Comparison of ENCODE assay signal across 8 cellular contexts in the genomic region with DNA sequence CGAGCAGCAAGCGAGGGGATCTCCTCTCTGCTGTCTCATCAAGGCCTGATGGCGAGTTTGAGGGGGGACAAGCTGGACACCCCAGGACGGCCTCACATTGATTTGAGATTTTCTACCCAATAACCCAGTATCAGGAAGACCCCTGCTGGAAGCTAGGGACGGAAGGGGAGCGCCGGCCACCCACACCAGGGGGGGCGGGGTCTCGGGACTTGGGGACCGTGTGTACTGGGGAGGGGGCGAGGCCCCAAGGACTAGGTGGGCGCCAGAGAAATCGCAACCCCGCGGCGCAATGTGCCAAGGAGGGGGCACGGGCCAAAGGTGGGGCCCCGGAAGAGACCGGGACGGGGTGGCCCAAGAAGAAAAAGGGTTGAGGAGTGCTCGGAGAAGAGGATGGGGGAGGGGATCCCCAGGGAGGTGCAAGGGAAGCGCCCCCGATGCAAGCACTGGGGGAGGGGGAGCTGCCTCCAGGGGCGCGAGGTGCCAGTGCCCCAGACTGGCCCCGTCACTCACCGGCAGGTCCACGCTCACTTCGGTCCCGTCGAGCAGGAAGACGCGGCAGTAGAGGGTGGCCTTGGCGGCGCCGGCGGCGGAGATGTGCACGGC. TPM values are rescaled to one million over a fixed set of nuclear protein-coding genes. Genes with fewer than 3 reads are reported as not detected.
DNase-seq lines count a peak whose midpoint lies in the region; ATAC-seq, FAIRE-seq and TF ChIP-seq lines count a peak whose summit lies in the region.

No MANE protein-coding gene starts in this region.

- peaks cover 5 to 6% of the 10 kb centered on the region in 2 experiments for H3K27me3 ChIP-seq in GM12878 (replicated peaks in 1 of 2; ENCODE audit: control insufficient read depth in 2 of 2, insufficient read depth in 2 of 2, low read length in 1 of 2)
- H3K27me3 ChIP-seq in lower lobe of right lung (ENCODE audit: low read depth), result peaks cover 32% of the 10 kb centered on the region
- no peaks in the 10 kb centered on the region for H3K27me3 ChIP-seq in vagina

- H3K4me3 ChIP-seq in GM12878, result no peak overlapping the region
- peak overlapping the region; percentile 54 for H3K4me3 ChIP-seq in lower lobe of right lung
- H3K4me3 ChIP-seq in vagina, result peak overlapping the region; percentile 30 to 42

- TF ChIP-seq CTCF in GM12878 (IDR thresholded peaks at IDR 0.05 in 2 of 3, conservative IDR thresholded peaks at IDR 0.05 in 1 of 3; ENCODE audit: control insufficient read depth in 2 of 3, extremely low read depth in 1 of 3, insufficient read depth in 1 of 3, low read depth in 3 of 3, low read length in 3 of 3) (no peak), lower lobe of right lung (IDR thresholded peaks at IDR 0.05) (no peak), vagina (IDR thresholded peaks at IDR 0.05) (no peak)

- H3K9me3 ChIP-seq in GM12878 (replicated peaks; ENCODE audit: control insufficient read depth, insufficient read depth, low read length) (no peaks in the 10 kb centered on the region), lower lobe of right lung (no peaks in the 10 kb centered on the region), vagina (no peaks in the 10 kb centered on the region)

- H3K27ac ChIP-seq in GM12878 (ENCODE audit: control insufficient read depth, insufficient read depth) (no peak overlapping the region), lower lobe of right lung (peak overlapping the region; percentile 46), vagina (no peak overlapping the region)

- H2AFZ ChIP-seq in GM12878 (ENCODE audit: control insufficient read depth, low read depth, low read length), result no peak overlapping the region

- ATAC-seq in HG03565 (IDR thresholded peaks at IDR 0.05; ENCODE audit: unreplicated experiment) (peak; percentile 12), GM12878 (no peak), lower lobe of right lung (peak in 1 of 2 donors; percentile 2), HG03196 (IDR thresholded peaks at IDR 0.05; ENCODE audit: unreplicated experiment) (no peak)

- no peak for FAIRE-seq in GM12878 (lab: Jason Lieb, UNC)

- no peaks in the 10 kb centered on the region for H4K20me1 ChIP-seq in GM12878 (ENCODE audit: control insufficient read depth, insufficient read depth)

- CTCF ChIA-PET in GM12878 (lab: Yijun Ruan, JAX), result no interaction called here

- WGBS in GM12878 (ENCODE audit: insufficient coverage, insufficient replicate concordance, low lambda C conversion rate, missing lambda C conversion rate), result 12% methylated on average over 27 of the region's 39 CpGs

- SMC1A ChIA-PET in GM12878 (lab: Charles Lee; ENCODE audit: uncharacterized antibody, unreplicated experiment), result no interaction called here

- no peak overlapping the region for H3K9ac ChIP-seq in GM12878 (ENCODE audit: control insufficient read depth, insufficient read depth, low read length)

- in situ Hi-C loops in GM12878 (cut with MboI), result no loop called here

- H3K79me2 ChIP-seq in GM12878 (ENCODE audit: control insufficient read depth, insufficient read depth, low read length), result no peaks in the 10 kb centered on the region

- no peak for TF ChIP-seq EP300 in GM12878 (IDR thresholded peaks at IDR 0.05; ENCODE audit: borderline replicate concordance in 1 of 2, control insufficient read depth in 1 of 2, low read depth in 2 of 2, low read length in 2 of 2)

- peak; percentile 28 for DNase-seq in activated CD4-positive, alpha-beta T cell treated with anti-CD3 and anti-CD28 coated beads for 48 hours
- no peak for DNase-seq in activated CD4-positive, alpha-beta T cell treated with anti-CD3 and anti-CD28 coated beads for 1 hour
- DNase-seq in GM12878 (ENCODE audit: low read depth, low spot score) (no peak), lower lobe of right lung (peak; percentile 53), vagina (ENCODE audit: extremely low spot score in 2 of 2) (no peak), NK-92 (lab: John Stamatoyannopoulos, UW; ENCODE audit: unreplicated experiment) (no peak)

- RAD21 ChIA-PET in GM12878 (lab: Charles Lee; ENCODE audit: unreplicated experiment), result no interaction called here

- no TSS peak for BruUV-seq in GM12878 (replicated peaks; lab: Mats Ljungman, UMichigan)

- POLR2A ChIA-PET in GM12878 (lab: Charles Lee), result no interaction called here

- no peaks in the 10 kb centered on the region for H3K36me3 ChIP-seq in GM12878 (ENCODE audit: control insufficient read depth in 2 of 2, insufficient read depth in 2 of 2, low read length in 1 of 2)
- no peaks in the 10 kb centered on the region for H3K36me3 ChIP-seq in lower lobe of right lung
- no peaks in the 10 kb centered on the region for H3K36me3 ChIP-seq in vagina

- TF ChIP-seq RAD21 in GM12878 (IDR thresholded peaks at IDR 0.05; ENCODE audit: insufficient read depth, low read depth, low read length), result no peak

- H3K4me2 ChIP-seq in GM12878 (ENCODE audit: control insufficient read depth, insufficient read depth), result no peak overlapping the region

- no peak for TF ChIP-seq POLR2A in GM12878 (IDR thresholded peaks at IDR 0.05; ENCODE audit: low read depth, low read length)
- no peak for TF ChIP-seq POLR2A in vagina (IDR thresholded peaks at IDR 0.05)

- intact Hi-C loops in GM12878 (cut with micrococcal nuclease; ENCODE audit: unreplicated experiment) (loop anchor here (2.0 to 5.0 kb wide), 4 partner anchors 75 to 149 kb away; no protein-coding TSS in a partner anchor), lower lobe of right lung (cut with DNase I) (no loop called here), vagina (cut with DNase I) (no loop called here)

- H3K4me1 ChIP-seq in GM12878 (ENCODE audit: control insufficient read depth, insufficient read depth, low read length), result no peaks in the 10 kb centered on the region
- H3K4me1 ChIP-seq in lower lobe of right lung, result peaks cover 22% of the 10 kb centered on the region
- H3K4me1 ChIP-seq in vagina, result peaks cover 29% of the 10 kb centered on the region

TF ChIP-seq in GM12878, 131 proteins besides CTCF, POLR2A, EP300 and RAD21:
- TF ChIP-seq, protein P1, sequence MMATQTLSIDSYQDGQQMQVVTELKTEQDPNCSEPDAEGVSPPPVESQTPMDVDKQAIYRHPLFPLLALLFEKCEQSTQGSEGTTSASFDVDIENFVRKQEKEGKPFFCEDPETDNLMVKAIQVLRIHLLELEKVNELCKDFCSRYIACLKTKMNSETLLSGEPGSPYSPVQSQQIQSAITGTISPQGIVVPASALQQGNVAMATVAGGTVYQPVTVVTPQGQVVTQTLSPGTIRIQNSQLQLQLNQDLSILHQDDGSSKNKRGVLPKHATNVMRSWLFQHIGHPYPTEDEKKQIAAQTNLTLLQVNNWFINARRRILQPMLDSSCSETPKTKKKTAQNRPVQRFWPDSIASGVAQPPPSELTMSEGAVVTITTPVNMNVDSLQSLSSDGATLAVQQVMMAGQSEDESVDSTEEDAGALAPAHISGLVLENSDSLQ (IDR thresholded peaks at IDR 0.05), result peak; percentile 15; the same call in 1 of the 2 replicates
- TF ChIP-seq, protein P2, sequence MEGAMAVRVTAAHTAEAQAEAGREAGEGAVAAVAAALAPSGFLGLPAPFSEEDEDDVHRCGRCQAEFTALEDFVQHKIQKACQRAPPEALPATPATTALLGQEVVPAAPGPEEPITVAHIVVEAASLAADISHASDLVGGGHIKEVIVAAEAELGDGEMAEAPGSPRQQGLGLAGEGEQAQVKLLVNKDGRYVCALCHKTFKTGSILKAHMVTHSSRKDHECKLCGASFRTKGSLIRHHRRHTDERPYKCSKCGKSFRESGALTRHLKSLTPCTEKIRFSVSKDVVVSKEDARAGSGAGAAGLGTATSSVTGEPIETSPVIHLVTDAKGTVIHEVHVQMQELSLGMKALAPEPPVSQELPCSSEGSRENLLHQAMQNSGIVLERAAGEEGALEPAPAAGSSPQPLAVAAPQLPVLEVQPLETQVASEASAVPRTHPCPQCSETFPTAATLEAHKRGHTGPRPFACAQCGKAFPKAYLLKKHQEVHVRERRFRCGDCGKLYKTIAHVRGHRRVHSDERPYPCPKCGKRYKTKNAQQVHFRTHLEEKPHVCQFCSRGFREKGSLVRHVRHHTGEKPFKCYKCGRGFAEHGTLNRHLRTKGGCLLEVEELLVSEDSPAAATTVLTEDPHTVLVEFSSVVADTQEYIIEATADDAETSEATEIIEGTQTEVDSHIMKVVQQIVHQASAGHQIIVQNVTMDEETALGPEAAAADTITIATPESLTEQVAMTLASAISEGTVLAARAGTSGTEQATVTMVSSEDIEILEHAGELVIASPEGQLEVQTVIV (IDR thresholded peaks at IDR 0.05; ENCODE audit: borderline replicate concordance, partially characterized antibody), result no peak

RNA-seq across cellular contexts. Expression of a gene that starts 1.1 kb away (rescaled TPM):
- total RNA-seq in GM12878 (2013; cell fraction: nucleolus; rRNA removed), result 0.56 and 0.71 TPM in 2 replicates
- 0.05 and 0.11 TPM in 2 replicates for total RNA-seq in GM12878 (2014; rRNA removed)
- total RNA-seq in GM12878 (2014; rRNA removed; fragmentation: Illumina TruSeq; extraction: Trizol), result 0.13 and 0.14 TPM in 2 replicates
- 0.16 and 0.28 TPM in 2 replicates for total RNA-seq in GM12878 (2021)
- 0.33 TPM for polyA plus RNA-seq in GM12878 (2011; ENCODE audit: low read depth)
- polyA plus RNA-seq in GM12878 (2011; rRNA removed), result 0.75 and 1.6 TPM in 2 replicates
- 0.18 and 0.40 TPM in 2 replicates for polyA plus RNA-seq in GM12878 (2011; cell fraction: cytosol; rRNA removed)
- 0.39 and 0.61 TPM in 2 replicates for polyA plus RNA-seq in GM12878 (2011; cell fraction: nucleus; rRNA removed)
- polyA plus RNA-seq in GM12878 (2012), result 0.54 and 0.59 TPM in 2 replicates
- 0.13 and 0.35 TPM in 2 replicates for polyA plus RNA-seq in GM12878 (2014; fragmentation: Illumina TruSeq; extraction: Trizol)
- under 1 TPM; 0.04 to 0.13 TPM for polyA plus RNA-seq in GM12878 (2014; fragmentation: Nextera tagmentation; extraction: Ambion mirVana)
- polyA plus RNA-seq in GM12878 (2014; rRNA removed), result 0.05 and 0.24 TPM in 2 replicates
- polyA plus RNA-seq in GM12878 (2016; fragmentation: Nextera tagmentation; extraction: Ambion mirVana), result under 1 TPM in 1 of 2 experiments, not detected in 1; 0.08 TPM
- polyA minus RNA-seq in GM12878 (2011; rRNA and poly(A)+ RNA removed), result 0.46 and 0.88 TPM in 2 replicates
- polyA minus RNA-seq in GM12878 (2011; cell fraction: cytosol; rRNA and poly(A)+ RNA removed), result 0.27 TPM in 1 of 2 replicates, not detected in the other
- polyA minus RNA-seq in GM12878 (2011; cell fraction: nucleus; rRNA and poly(A)+ RNA removed), result 0.12 and 0.19 TPM in 2 replicates
- 12.1 TPM for total RNA-seq in lower lobe of right lung
- total RNA-seq in vagina, result 4.7 TPM

Comparison
In these comparisons a context has a peak if more than half of its experiments do, and no peak if none do; other contexts are left out.
1. DNase-seq: peak in activated CD4-positive, alpha-beta T cell treated with anti-CD3 and anti-CD28 coated beads for 48 hours (single experiment) and lower lobe of right lung (single experiment); none in activated CD4-positive, alpha-beta T cell treated with anti-CD3 and anti-CD28 coated beads for 1 hour (single experiment), GM12878 (single experiment), vagina (0 of 2) and NK-92 (single experiment).